ENCODE assay signal across 1 cellular context in the genomic region with DNA sequence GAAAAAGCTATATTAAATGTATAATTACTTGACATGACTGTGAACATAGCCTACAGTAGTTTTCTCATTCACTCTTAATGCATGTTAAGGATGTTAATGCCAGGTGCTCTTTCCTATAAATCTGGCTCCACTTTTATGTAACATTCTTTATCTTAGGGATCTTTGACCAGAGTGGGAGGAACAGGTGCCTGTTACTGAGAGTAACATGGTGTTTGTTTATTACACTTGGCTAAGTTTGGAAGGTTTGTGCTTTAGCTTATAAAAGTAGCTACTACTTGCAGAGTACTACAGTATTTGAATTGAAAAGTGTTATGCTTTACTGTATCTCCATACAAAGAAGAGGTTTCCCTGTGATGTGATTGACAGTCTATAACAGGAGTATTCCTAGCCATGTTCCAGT.
TF ChIP-seq lines count a peak whose summit lies in the region.

No MANE protein-coding gene starts in this region.

TF ChIP-seq in HepG2, 621 proteins besides CTCF, POLR2A, EP300 and RAD21 (continued from another document):
- TF ChIP-seq, protein P1, sequence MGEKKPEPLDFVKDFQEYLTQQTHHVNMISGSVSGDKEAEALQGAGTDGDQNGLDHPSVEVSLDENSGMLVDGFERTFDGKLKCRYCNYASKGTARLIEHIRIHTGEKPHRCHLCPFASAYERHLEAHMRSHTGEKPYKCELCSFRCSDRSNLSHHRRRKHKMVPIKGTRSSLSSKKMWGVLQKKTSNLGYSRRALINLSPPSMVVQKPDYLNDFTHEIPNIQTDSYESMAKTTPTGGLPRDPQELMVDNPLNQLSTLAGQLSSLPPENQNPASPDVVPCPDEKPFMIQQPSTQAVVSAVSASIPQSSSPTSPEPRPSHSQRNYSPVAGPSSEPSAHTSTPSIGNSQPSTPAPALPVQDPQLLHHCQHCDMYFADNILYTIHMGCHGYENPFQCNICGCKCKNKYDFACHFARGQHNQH (CRISPR knock-in tag; IDR thresholded peaks at IDR 0.05) = no peak
- TF ChIP-seq HNF1A (IDR thresholded peaks at IDR 0.05; ENCODE audit: low read depth) = no peak
- TF ChIP-seq HNF1A (CRISPR knock-in tag; IDR thresholded peaks at IDR 0.05; ENCODE audit: borderline replicate concordance) = no peak
- no peak for TF ChIP-seq PPARG (CRISPR knock-in tag; conservative IDR thresholded peaks at IDR 0.05)
